ENCODE assay signal across 20 cellular contexts in genomic region chr3:16466822-16467221, GRCh38. TPM values are rescaled to one million over a fixed set of nuclear protein-coding genes. Genes with fewer than 3 reads are reported as not detected.
DNase-seq lines count a peak whose midpoint lies in the region; ATAC-seq lines count a peak whose summit lies in the region.
"Had no signal": no experiment of that assay in that cellular context is flagged by ENCODE, and none has a peak within 500 bp of the region (broad histone marks: within the 10 kb centered on the region; RNA-seq: fewer than 3 reads in every experiment).

No MANE protein-coding gene starts in this region.

- H3K36me3 Mint-ChIP-seq in activated CD4-positive, alpha-beta T cell treated with anti-CD3 and anti-CD28 coated beads, Interleukin-2, amount 10 ng/mL, durations not matched to agents 24 days and 14 days (ENCODE audit: low read depth) = peaks cover 59% of the 10 kb centered on the region
- peaks cover 95% of the 10 kb centered on the region for H3K36me3 Mint-ChIP-seq in stimulated activated memory B cell treated with anti-CD40 and anti-IgM and Interleukin-4, amounts not matched to agents 10 μg/mL and 1 μg/mL and 100 μg/mL, for 72 hours

- peak overlapping the region; percentile 94 for H3K27ac Mint-ChIP-seq in activated CD4-positive, alpha-beta T cell treated with anti-CD3 and anti-CD28 coated beads, Interleukin-2, amount 10 ng/mL, durations not matched to agents 24 days and 14 days
- H3K27ac Mint-ChIP-seq in stimulated activated memory B cell treated with anti-CD40 and anti-IgM and Interleukin-4, amounts not matched to agents 10 μg/mL and 1 μg/mL and 100 μg/mL, for 72 hours = peak overlapping the region; percentile 72
- H3K27ac Mint-ChIP-seq: progenitor cell of endocrine pancreas had no signal

- no peak for ATAC-seq in stimulated activated memory B cell treated with anti-CD40 and anti-IgM and Interleukin-4, amounts not matched to agents 10 μg/mL and 1 μg/mL and 100 μg/mL, for 72 hours
- no peak for ATAC-seq in HG02870 (IDR thresholded peaks at IDR 0.05; ENCODE audit: unreplicated experiment)
- no peak for ATAC-seq in activated CD4-positive, CD25-positive, alpha-beta regulatory T cell treated with anti-CD3 and anti-CD28 coated beads, Interleukin-2, amount 50 U/mL, for 24 hours
- ATAC-seq: gastrocnemius medialis had no signal

- H3K4me3 Mint-ChIP-seq in activated CD4-positive, alpha-beta T cell treated with anti-CD3 and anti-CD28 coated beads, Interleukin-2, amount 10 ng/mL, durations not matched to agents 24 days and 14 days = peak overlapping the region; percentile 4
- no peak overlapping the region for H3K4me3 Mint-ChIP-seq in stimulated activated memory B cell treated with anti-CD40 and anti-IgM and Interleukin-4, amounts not matched to agents 10 μg/mL and 1 μg/mL and 100 μg/mL, for 72 hours

- H3K9me3 Mint-ChIP-seq in activated CD4-positive, alpha-beta T cell treated with anti-CD3 and anti-CD28 coated beads, Interleukin-2, amount 10 ng/mL, durations not matched to agents 24 days and 14 days = peaks cover 7% of the 10 kb centered on the region
- peaks cover 7% of the 10 kb centered on the region for H3K9me3 Mint-ChIP-seq in stimulated activated memory B cell treated with anti-CD40 and anti-IgM and Interleukin-4, amounts not matched to agents 10 μg/mL and 1 μg/mL and 100 μg/mL, for 72 hours

- intact Hi-C loops in activated CD4-positive, alpha-beta T cell treated with anti-CD3 and anti-CD28 coated beads, Interleukin-2, amount 10 ng/mL, durations not matched to agents 24 days and 14 days (cut with micrococcal nuclease) = loop anchor here (2.0 to 5.0 kb wide), 2 partner anchors 44 to 180 kb away; no protein-coding TSS in a partner anchor

- H3K4me1 Mint-ChIP-seq in activated CD4-positive, alpha-beta T cell treated with anti-CD3 and anti-CD28 coated beads, Interleukin-2, amount 10 ng/mL, durations not matched to agents 24 days and 14 days = peaks cover 66% of the 10 kb centered on the region
- H3K4me1 Mint-ChIP-seq in stimulated activated memory B cell treated with anti-CD40 and anti-IgM and Interleukin-4, amounts not matched to agents 10 μg/mL and 1 μg/mL and 100 μg/mL, for 72 hours = peaks cover 64% of the 10 kb centered on the region

- DNase-seq in activated CD4-positive, alpha-beta T cell treated with anti-CD3 and anti-CD28 coated beads, Interleukin-2, amount 10 ng/mL, durations not matched to agents 24 days and 14 days = no peak
- no peak for DNase-seq in activated CD4-positive, alpha-beta T cell treated with anti-CD3 and anti-CD28 coated beads for 48 hours
- DNase-seq in NCI-H2227 treated with DMSO at 0.1 percent for 48 hours (lab: John Stamatoyannopoulos, UW) = peak; percentile 26
- peak; percentile 45 for DNase-seq in amniotic epithelial cell (ENCODE audit: low read depth)
- DNase-seq in OCI-M2 (lab: John Stamatoyannopoulos, UW; ENCODE audit: unreplicated experiment) = no peak
- DNase-seq: amygdala, DMS153, gastrocnemius medialis, GF-D8, kidney glomerular epithelial cell, mammary epithelial cell, NCI-H1436 treated with DMSO at 0.1 percent for 48 hours, NCI-H2171, NCI-H748 treated with DMSO at 0.1 percent for 48 hours, PC-9 had no signal

- no peaks in the 10 kb centered on the region for H3K27me3 Mint-ChIP-seq in activated CD4-positive, alpha-beta T cell treated with anti-CD3 and anti-CD28 coated beads, Interleukin-2, amount 10 ng/mL, durations not matched to agents 24 days and 14 days
- no peaks in the 10 kb centered on the region for H3K27me3 Mint-ChIP-seq in stimulated activated memory B cell treated with anti-CD40 and anti-IgM and Interleukin-4, amounts not matched to agents 10 μg/mL and 1 μg/mL and 100 μg/mL, for 72 hours
- H3K27me3 Mint-ChIP-seq: activated CD4-positive, alpha-beta T cell treated with anti-CD3 and anti-CD28 coated beads, Interleukin-2, amount 10 ng/mL, durations not matched to agents 7 days and 5 days had no signal

RNA-seq across cellular contexts. Expression of gene RFTN1, which starts 46.7 kb away (rescaled TPM):
- total RNA-seq in activated CD4-positive, alpha-beta T cell treated with anti-CD3 and anti-CD28 coated beads, Interleukin-2, amount 10 ng/mL, durations not matched to agents 24 days and 14 days = 90.6 and 92.4 TPM in 2 replicates

Comparison
In these comparisons a context has a peak if more than half of its experiments do, and no peak if none do; other contexts are left out.
1. DNase-seq: peak in NCI-H2227 treated with DMSO at 0.1 percent for 48 hours (single experiment) and amniotic epithelial cell (single experiment); none in activated CD4-positive, alpha-beta T cell treated with anti-CD3 and anti-CD28 coated beads, Interleukin-2, amount 10 ng/mL, durations not matched to agents 24 days and 14 days (single experiment), activated CD4-positive, alpha-beta T cell treated with anti-CD3 and anti-CD28 coated beads for 48 hours (single experiment) and OCI-M2 (single experiment).